24 cellular contexts compared by ENCODE assay signal in the genomic region with DNA sequence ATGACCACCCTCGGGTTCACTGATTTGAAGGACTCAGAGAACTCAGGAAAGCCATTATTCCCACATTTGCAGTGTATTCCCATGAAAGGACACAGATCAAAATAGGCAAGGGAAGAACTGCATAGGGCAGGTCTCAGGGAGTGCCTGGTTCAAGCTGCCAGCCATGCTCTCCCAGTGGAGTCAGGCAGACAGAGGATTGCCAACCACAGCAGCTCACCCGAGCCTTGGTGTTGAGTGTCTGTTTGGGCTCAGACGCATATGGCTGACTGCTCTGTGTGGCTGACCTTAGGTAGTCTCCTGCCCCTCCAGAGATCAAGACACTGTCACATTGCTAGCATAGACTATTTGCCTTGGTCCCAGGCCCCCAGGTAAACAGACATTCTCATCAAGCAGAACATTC.
"Had no signal": no experiment of that assay in that cellular context is flagged by ENCODE, and none has a peak within 500 bp of the region (broad histone marks: within the 10 kb centered on the region; RNA-seq: fewer than 3 reads in every experiment).

No MANE protein-coding gene starts in this region.

- H3K4me1 Mint-ChIP-seq: activated B cell treated with CpG ODN at 0.5 μM for 24 hours; activated CD4-positive, alpha-beta T cell treated with anti-CD3 and anti-CD28 coated beads for 36 hours; natural killer cell; stimulated activated memory B cell treated with anti-CD40 and anti-IgM and Interleukin-4, amounts not matched to agents 10 μg/mL and 1 μg/mL and 100 μg/mL, for 72 hours had no signal

- H3K36me3 ChIP-seq: breast epithelium had no signal

- H3K27me3 ChIP-seq: adrenal gland, ascending aorta, breast epithelium, stomach, vagina had no signal

- H3K4me3 ChIP-seq: adrenal gland, ascending aorta, breast epithelium, lung, stomach, vagina had no signal

- H3K36me3 Mint-ChIP-seq: activated naive CD4-positive, alpha-beta T cell treated with anti-CD3 and anti-CD28 coated beads, Interleukin-2, amount 50 U/mL, for 72 hours; natural killer cell had no signal

- H3K27me3 Mint-ChIP-seq: activated B cell treated with CpG ODN at 0.5 μM for 24 hours; activated CD4-positive, alpha-beta T cell treated with anti-CD3 and anti-CD28 coated beads for 36 hours; activated T-cell treated with anti-CD3 and anti-CD28 coated beads, Interleukin-2, amount 50 U/mL, for 24 hours; activated T-helper 17 cell treated with anti-CD3 and anti-CD28 coated beads, Interleukin-2, amount 50 U/mL, for 72 hours; stimulated activated memory B cell treated with anti-CD40 and anti-IgM and Interleukin-4, amounts not matched to agents 10 μg/mL and 1 μg/mL and 100 μg/mL, for 72 hours; type B pancreatic cell had no signal

- ATAC-seq: activated CD4-positive, alpha-beta T cell treated with anti-CD3 and anti-CD28 coated beads for 36 hours; activated naive CD4-positive, alpha-beta T cell treated with anti-CD3 and anti-CD28 coated beads, Interleukin-2, amount 50 U/mL, for 72 hours; activated T-helper 17 cell treated with anti-CD3 and anti-CD28 coated beads, Interleukin-2, amount 50 U/mL, for 72 hours; natural killer cell; stimulated activated memory B cell treated with anti-CD40 and anti-IgM and Interleukin-4, amounts not matched to agents 10 μg/mL and 1 μg/mL and 100 μg/mL, for 72 hours had no signal

- H3K9me3 Mint-ChIP-seq: activated B cell treated with CpG ODN at 0.5 μM for 24 hours; activated naive CD4-positive, alpha-beta T cell treated with anti-CD3 and anti-CD28 coated beads, Interleukin-2, amount 50 U/mL, for 72 hours; activated T-cell treated with anti-CD3 and anti-CD28 coated beads, Interleukin-2, amount 50 U/mL, for 24 hours; activated T-helper 17 cell treated with anti-CD3 and anti-CD28 coated beads, Interleukin-2, amount 50 U/mL, for 72 hours; natural killer cell; stimulated activated memory B cell treated with anti-CD40 and anti-IgM and Interleukin-4, amounts not matched to agents 10 μg/mL and 1 μg/mL and 100 μg/mL, for 72 hours; T-helper 1 cell treated with Interleukin-12 subunit alpha and Interleukin-12 subunit beta and Interleukin-4 antibody, amounts not matched to agents 30 μg/mL and 1 μg/mL, for 36 hours; type B pancreatic cell had no signal

- H3K4me1 ChIP-seq: adrenal gland, ascending aorta, breast epithelium had no signal

- H3K4me3 Mint-ChIP-seq: activated B cell treated with CpG ODN at 0.5 μM for 24 hours; activated CD4-positive, alpha-beta T cell treated with anti-CD3 and anti-CD28 coated beads for 36 hours; activated T-cell treated with anti-CD3 and anti-CD28 coated beads, Interleukin-2, amount 50 U/mL, for 24 hours; activated T-helper 17 cell treated with anti-CD3 and anti-CD28 coated beads, Interleukin-2, amount 50 U/mL, for 72 hours; natural killer cell; stimulated activated memory B cell treated with anti-CD40 and anti-IgM and Interleukin-4, amounts not matched to agents 10 μg/mL and 1 μg/mL and 100 μg/mL, for 72 hours; T-helper 1 cell treated with Interleukin-12 subunit alpha and Interleukin-12 subunit beta and Interleukin-4 antibody, amounts not matched to agents 30 μg/mL and 1 μg/mL, for 36 hours; type B pancreatic cell had no signal

- H3K27ac Mint-ChIP-seq: activated B cell treated with CpG ODN at 0.5 μM for 24 hours; activated CD4-positive, alpha-beta T cell treated with anti-CD3 and anti-CD28 coated beads for 36 hours; activated naive CD4-positive, alpha-beta T cell treated with anti-CD3 and anti-CD28 coated beads, Interleukin-2, amount 50 U/mL, for 72 hours; activated T-cell treated with anti-CD3 and anti-CD28 coated beads, Interleukin-2, amount 50 U/mL, for 24 hours; natural killer cell; stimulated activated memory B cell treated with anti-CD40 and anti-IgM and Interleukin-4, amounts not matched to agents 10 μg/mL and 1 μg/mL and 100 μg/mL, for 72 hours; T-helper 1 cell treated with Interleukin-12 subunit alpha and Interleukin-12 subunit beta and Interleukin-4 antibody, amounts not matched to agents 30 μg/mL and 1 μg/mL, for 36 hours; type B pancreatic cell had no signal

- DNase-seq: activated B cell treated with CpG ODN at 0.5 μM for 24 hours; activated CD4-positive, alpha-beta T cell treated with anti-CD3 and anti-CD28 coated beads for 36 hours; activated CD4-positive, alpha-beta T cell treated with anti-CD3 and anti-CD28 coated beads, Interleukin-2, amount 50 U/mL, for 4 hours; activated CD8-positive, alpha-beta memory T cell treated with anti-CD3 and anti-CD28 coated beads for 24 hours; activated CD8-positive, alpha-beta memory T cell treated with anti-CD3 and anti-CD28 coated beads, Interleukin-2, amount 50 U/mL, for 4 hours; activated T-cell treated with anti-CD3 and anti-CD28 coated beads, Interleukin-2, amount 50 U/mL, for 24 hours; adrenal gland; cortex of kidney; kidney; natural killer cell; small intestine; stimulated activated CD4-positive, alpha-beta T cell treated with anti-CD3 and anti-CD28 coated beads, Interleukin-15, amount 100 ng/mL, for 24 hours; stomach; T1000 had no signal

- H3K9me3 ChIP-seq: adrenal gland, ascending aorta, breast epithelium, stomach, vagina had no signal

- H3K27ac ChIP-seq: adrenal gland, ascending aorta, breast epithelium, epithelial cell of prostate, stomach, vagina had no signal
